8 cellular contexts compared by ENCODE assay signal in genomic region chr16:2267505-2267912, GRCh38. TPM values are rescaled to one million over a fixed set of nuclear protein-coding genes. Genes with fewer than 3 reads are reported as not detected.
DNase-seq lines count a peak whose midpoint lies in the region; ATAC-seq and TF ChIP-seq lines count a peak whose summit lies in the region.
"Not testable (repeated sequence)": the region's sequence is repeated elsewhere in the genome, so short reads cannot be mapped to it uniquely, and the experiment has no call there.

No MANE protein-coding gene starts in this region.

- H3K9me2 ChIP-seq in MM.1S (replicated peaks; ENCODE audit: insufficient read depth, low read length): not testable (repeated sequence)

- H3K4me1 Mint-ChIP-seq in WTC11: peaks cover 31% of the 10 kb centered on the region
- peaks cover 56% of the 10 kb centered on the region for H3K4me1 Mint-ChIP-seq in dendritic cell treated with granulocyte-macrophage colony-stimulating factor and Interleukin-4, amounts not matched to agents 40 ng/mL and 50 ng/mL, for 4 days (ENCODE audit: low read depth)

- intact Hi-C loops in dendritic cell treated with granulocyte-macrophage colony-stimulating factor and Interleukin-4, amounts not matched to agents 40 ng/mL and 50 ng/mL, for 4 days (cut with micrococcal nuclease): loop anchor here (10.0 kb wide), 1 partner anchor 237 kb away; no protein-coding TSS in a partner anchor

- H3K9me3 Mint-ChIP-seq in WTC11; dendritic cell treated with granulocyte-macrophage colony-stimulating factor and Interleukin-4, amounts not matched to agents 40 ng/mL and 50 ng/mL, for 4 days: not testable (repeated sequence)

- H3K4me3 Mint-ChIP-seq in WTC11: peak overlapping the region; percentile 90
- H3K4me3 Mint-ChIP-seq in dendritic cell treated with granulocyte-macrophage colony-stimulating factor and Interleukin-4, amounts not matched to agents 40 ng/mL and 50 ng/mL, for 4 days: peak overlapping the region; percentile 97

- H3K9me3 ChIP-seq in BE2C; MM.1S (replicated peaks; ENCODE audit: insufficient read depth, low read length): not testable (repeated sequence)

- POLR2A ChIA-PET in WTC11 (lab: Charles Lee): interaction anchor here (1.0 kb wide), 1 partner anchor 16 kb away, joined by 3 read pairs; the partner anchor contains the start of gene ECI1

- H4K20me1 ChIP-seq in MM.1S (ENCODE audit: insufficient read depth, low read length): peaks cover 34% of the 10 kb centered on the region

- not testable (repeated sequence) for H3K27me3 ChIP-seq in BE2C; MM.1S (replicated peaks; ENCODE audit: insufficient read depth, low read length)

- H3K36me3 ChIP-seq in BE2C: peaks cover 35% of the 10 kb centered on the region
- not testable (repeated sequence) for H3K36me3 ChIP-seq in MM.1S (replicated peaks; ENCODE audit: insufficient read depth, low read length)

- H2AFZ ChIP-seq in MM.1S (ENCODE audit: low read length): peak overlapping the region; percentile 76

- H3K27ac ChIP-seq in MM.1S (ENCODE audit: low read length): peak overlapping the region; percentile 86

- TF ChIP-seq CTCF in BE2C (IDR thresholded peaks at IDR 0.05; ENCODE audit: low read depth, low read length); MM.1S (IDR thresholded peaks at IDR 0.05; ENCODE audit: low read length); WTC11 (IDR thresholded peaks at IDR 0.05): not testable (repeated sequence)

- DNase-seq in BE2C; MM.1S; skeletal muscle cell (ENCODE audit: low read depth): not testable (repeated sequence)
- DNase-seq in WTC11 (ENCODE audit: low spot score): peak; percentile 36
- peak; percentile 77 for DNase-seq in kidney glomerular epithelial cell (lab: John Stamatoyannopoulos, UW)

- CTCF ChIA-PET in WTC11 (lab: Charles Lee): not testable (repeated sequence)

- peak; percentile 62 for ATAC-seq in GM19324 (IDR thresholded peaks at IDR 0.05; ENCODE audit: low FRiP score, unreplicated experiment)
- peak; percentile 46 for ATAC-seq in HG02870 (IDR thresholded peaks at IDR 0.05; ENCODE audit: unreplicated experiment)
- ATAC-seq in WTC11: peak; percentile 40

- H3K27ac Mint-ChIP-seq in WTC11: peak overlapping the region; percentile 99
- H3K27ac Mint-ChIP-seq in dendritic cell treated with granulocyte-macrophage colony-stimulating factor and Interleukin-4, amounts not matched to agents 40 ng/mL and 50 ng/mL, for 4 days: peak overlapping the region; percentile 98

- not testable (repeated sequence) for H3K27me3 Mint-ChIP-seq in WTC11 (ENCODE audit: low read depth); dendritic cell treated with granulocyte-macrophage colony-stimulating factor and Interleukin-4, amounts not matched to agents 40 ng/mL and 50 ng/mL, for 4 days

- peaks cover 39% of the 10 kb centered on the region for H3K36me3 Mint-ChIP-seq in WTC11
- H3K36me3 Mint-ChIP-seq in dendritic cell treated with granulocyte-macrophage colony-stimulating factor and Interleukin-4, amounts not matched to agents 40 ng/mL and 50 ng/mL, for 4 days (ENCODE audit: low read depth): peaks cover 70% of the 10 kb centered on the region

- H3K9ac ChIP-seq in MM.1S (ENCODE audit: low read length): peak overlapping the region; percentile 86

- H3F3A ChIP-seq in MM.1S (ENCODE audit: insufficient read depth, low read length): not testable (repeated sequence)

- H3K79me2 ChIP-seq in MM.1S (ENCODE audit: low read length): peaks cover 74% of the 10 kb centered on the region

- peak overlapping the region; percentile 92; the same call in 1 of the 2 replicates for H3K4me2 ChIP-seq in MM.1S (ENCODE audit: low read depth, low read length)

- H3K4me3 ChIP-seq in BE2C (ENCODE audit: low read depth, low read length): peak overlapping the region; percentile 79
- peak overlapping the region; percentile 90 for H3K4me3 ChIP-seq in MM.1S (ENCODE audit: low read length)
- H3K4me3 ChIP-seq in skeletal muscle cell (ENCODE audit: low read depth, low read length): peak overlapping the region; percentile 81

- H3K4me1 ChIP-seq in BE2C: not testable (repeated sequence)
- H3K4me1 ChIP-seq in MM.1S (ENCODE audit: low read length): 0 out of 2 replicates have a peak, but pooled peaks cover 17% of the 10 kb centered on the region

TF ChIP-seq in WTC11, 78 proteins besides CTCF, POLR2A, EP300 and RAD21:
- TF ChIP-seq NR2C2 (CRISPR knock-in tag; IDR thresholded peaks at IDR 0.05) (peak; percentile 62; the same call in 1 of the 2 replicates), NR3C1 (CRISPR knock-in tag; conservative IDR thresholded peaks at IDR 0.05; ENCODE audit: low read depth) (peak; percentile 77; the same call in 1 of the 2 replicates), CBFB (CRISPR knock-in tag; IDR thresholded peaks at IDR 0.05; ENCODE audit: low read depth) (peak; percentile 37; the same call in 1 of the 2 replicates), FOXP1 (CRISPR knock-in tag; IDR thresholded peaks at IDR 0.05; ENCODE audit: borderline replicate concordance) (0 out of 2 replicates have a peak, but pooled peaks have one; percentile 13)
- TF ChIP-seq, protein P1, sequence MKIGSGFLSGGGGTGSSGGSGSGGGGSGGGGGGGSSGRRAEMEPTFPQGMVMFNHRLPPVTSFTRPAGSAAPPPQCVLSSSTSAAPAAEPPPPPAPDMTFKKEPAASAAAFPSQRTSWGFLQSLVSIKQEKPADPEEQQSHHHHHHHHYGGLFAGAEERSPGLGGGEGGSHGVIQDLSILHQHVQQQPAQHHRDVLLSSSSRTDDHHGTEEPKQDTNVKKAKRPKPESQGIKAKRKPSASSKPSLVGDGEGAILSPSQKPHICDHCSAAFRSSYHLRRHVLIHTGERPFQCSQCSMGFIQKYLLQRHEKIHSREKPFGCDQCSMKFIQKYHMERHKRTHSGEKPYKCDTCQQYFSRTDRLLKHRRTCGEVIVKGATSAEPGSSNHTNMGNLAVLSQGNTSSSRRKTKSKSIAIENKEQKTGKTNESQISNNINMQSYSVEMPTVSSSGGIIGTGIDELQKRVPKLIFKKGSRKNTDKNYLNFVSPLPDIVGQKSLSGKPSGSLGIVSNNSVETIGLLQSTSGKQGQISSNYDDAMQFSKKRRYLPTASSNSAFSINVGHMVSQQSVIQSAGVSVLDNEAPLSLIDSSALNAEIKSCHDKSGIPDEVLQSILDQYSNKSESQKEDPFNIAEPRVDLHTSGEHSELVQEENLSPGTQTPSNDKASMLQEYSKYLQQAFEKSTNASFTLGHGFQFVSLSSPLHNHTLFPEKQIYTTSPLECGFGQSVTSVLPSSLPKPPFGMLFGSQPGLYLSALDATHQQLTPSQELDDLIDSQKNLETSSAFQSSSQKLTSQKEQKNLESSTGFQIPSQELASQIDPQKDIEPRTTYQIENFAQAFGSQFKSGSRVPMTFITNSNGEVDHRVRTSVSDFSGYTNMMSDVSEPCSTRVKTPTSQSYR (CRISPR knock-in tag; IDR thresholded peaks at IDR 0.05): 0 out of 2 replicates have a peak, but pooled peaks have one; percentile 1
- TF ChIP-seq, protein P2, sequence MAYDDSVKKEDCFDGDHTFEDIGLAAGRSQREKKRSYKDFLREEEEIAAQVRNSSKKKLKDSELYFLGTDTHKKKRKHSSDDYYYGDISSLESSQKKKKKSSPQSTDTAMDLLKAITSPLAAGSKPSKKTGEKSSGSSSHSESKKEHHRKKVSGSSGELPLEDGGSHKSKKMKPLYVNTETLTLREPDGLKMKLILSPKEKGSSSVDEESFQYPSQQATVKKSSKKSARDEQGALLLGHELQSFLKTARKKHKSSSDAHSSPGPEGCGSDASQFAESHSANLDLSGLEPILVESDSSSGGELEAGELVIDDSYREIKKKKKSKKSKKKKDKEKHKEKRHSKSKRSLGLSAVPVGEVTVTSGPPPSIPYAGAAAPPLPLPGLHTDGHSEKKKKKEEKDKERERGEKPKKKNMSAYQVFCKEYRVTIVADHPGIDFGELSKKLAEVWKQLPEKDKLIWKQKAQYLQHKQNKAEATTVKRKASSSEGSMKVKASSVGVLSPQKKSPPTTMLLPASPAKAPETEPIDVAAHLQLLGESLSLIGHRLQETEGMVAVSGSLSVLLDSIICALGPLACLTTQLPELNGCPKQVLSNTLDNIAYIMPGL (CRISPR knock-in tag; IDR thresholded peaks at IDR 0.05): peak; percentile 49; the same call in 1 of the 2 replicates

RNA-seq across cellular contexts. Expression of gene RNPS1, which starts 0.4 kb away (rescaled TPM):
- polyA plus RNA-seq in BE2C (2012; ENCODE audit: insufficient read depth, insufficient read length, low read depth): 443 TPM
- total RNA-seq in WTC11 (2021): 331 to 333 TPM (median 333 TPM) in 3 replicates

RNA-seq across cellular contexts. Expression of gene ECI1, which starts 16.1 kb away (rescaled TPM):
- polyA plus RNA-seq in BE2C (2012; ENCODE audit: insufficient read depth, insufficient read length, low read depth): 89.8 TPM
- 100 to 110 TPM (median 106 TPM) in 3 replicates for total RNA-seq in WTC11 (2021)

RNA-seq across cellular contexts. Expression of gene DNASE1L2, which starts 31.3 kb away (rescaled TPM):
- 16.2 TPM for polyA plus RNA-seq in BE2C (2012; ENCODE audit: insufficient read depth, insufficient read length, low read depth)
- 0.66 to 1.1 TPM (median 1.0 TPM) in 3 replicates for total RNA-seq in WTC11 (2021)

RNA-seq across cellular contexts. Expression of gene E4F1, which starts 44.1 kb away (rescaled TPM):
- polyA plus RNA-seq in BE2C (2012; ENCODE audit: insufficient read depth, insufficient read length, low read depth): 160 TPM
- total RNA-seq in WTC11 (2021): 27.2 to 34.4 TPM (median 27.8 TPM) in 3 replicates

RNA-seq across cellular contexts. Expression of gene PGP, which starts 52.9 kb away (rescaled TPM):
- polyA plus RNA-seq in BE2C (2012; ENCODE audit: insufficient read depth, insufficient read length, low read depth): 70.4 TPM
- 38.4 to 40.1 TPM (median 39.5 TPM) in 3 replicates for total RNA-seq in WTC11 (2021)
